17 cellular contexts compared by ENCODE assay signal in genomic region chr2:207987025-207987716, GRCh38. TPM values are rescaled to one million over a fixed set of nuclear protein-coding genes. Genes with fewer than 3 reads are reported as not detected.
DNase-seq lines count a peak whose midpoint lies in the region; ATAC-seq and TF ChIP-seq lines count a peak whose summit lies in the region.
"Had no signal": no experiment of that assay in that cellular context is flagged by ENCODE, and none has a peak within 500 bp of the region (broad histone marks: within the 10 kb centered on the region; RNA-seq: fewer than 3 reads in every experiment).

No MANE protein-coding gene starts in this region.

- no peak for TF ChIP-seq CTCF in left lung (IDR thresholded peaks at IDR 0.05)

- peak; percentile 68 for ATAC-seq in activated naive CD8-positive, alpha-beta T cell treated with anti-CD3 and anti-CD28 coated beads, Interleukin-2, amount 10 ng/mL, durations not matched to agents 7 days and 5 days (ENCODE audit: low read depth)
- peak; percentile 41 for ATAC-seq in HG03097 (IDR thresholded peaks at IDR 0.05; ENCODE audit: low FRiP score, unreplicated experiment)
- peak; percentile 63 for ATAC-seq in T-helper 17 cell
- no peak for ATAC-seq in HG03354 (IDR thresholded peaks at IDR 0.05; ENCODE audit: poor library complexity, severe bottlenecking, unreplicated experiment)
- no peak for ATAC-seq in left lung
- ATAC-seq in HG02610 (IDR thresholded peaks at IDR 0.05; ENCODE audit: unreplicated experiment) = no peak

- H3K4me3 ChIP-seq in left lung = no peak overlapping the region
- H3K4me3 ChIP-seq: GM23248, HAP-1 had no signal

- H3K9me3 ChIP-seq in T-helper 17 cell (ENCODE audit: control insufficient read depth, low read length, poor library complexity, severe bottlenecking) (no peaks in the 10 kb centered on the region), left lung (no peaks in the 10 kb centered on the region)
- H3K9me3 ChIP-seq: HAP-1 had no signal

- POLR2A ChIA-PET in activated naive CD8-positive, alpha-beta T cell treated with anti-CD3 and anti-CD28 coated beads, Interleukin-2, amount 10 ng/mL, durations not matched to agents 7 days and 5 days (lab: Charles Lee) = no interaction called here

- DNase-seq in activated naive CD8-positive, alpha-beta T cell treated with anti-CD3 and anti-CD28 coated beads, Interleukin-2, amount 10 ng/mL, durations not matched to agents 7 days and 5 days = no peak
- no peak for DNase-seq in activated naive CD8-positive, alpha-beta T cell treated with anti-CD3 and anti-CD28 coated beads for 36 hours
- DNase-seq in T-helper 17 cell (no peak), left lung (no peak)
- DNase-seq in effector CD4-positive, alpha-beta T cell = no peak
- DNase-seq: CD4-positive, alpha-beta memory T cell; DMS153; GF-D8; GM23248; NCI-H1436; NCI-H1930; NCI-H2171; NCI-H526 had no signal

- no peak overlapping the region for H3K4me3 Mint-ChIP-seq in activated naive CD8-positive, alpha-beta T cell treated with anti-CD3 and anti-CD28 coated beads, Interleukin-2, amount 10 ng/mL, durations not matched to agents 7 days and 5 days
- H3K4me3 Mint-ChIP-seq in activated naive CD8-positive, alpha-beta T cell treated with anti-CD3 and anti-CD28 coated beads for 36 hours = no peak overlapping the region
- no peak overlapping the region for H3K4me3 Mint-ChIP-seq in T-helper 17 cell
- H3K4me3 Mint-ChIP-seq: CD4-positive, alpha-beta memory T cell had no signal

- H3K36me3 Mint-ChIP-seq in activated naive CD8-positive, alpha-beta T cell treated with anti-CD3 and anti-CD28 coated beads, Interleukin-2, amount 10 ng/mL, durations not matched to agents 7 days and 5 days = no peaks in the 10 kb centered on the region
- H3K36me3 Mint-ChIP-seq in activated naive CD8-positive, alpha-beta T cell treated with anti-CD3 and anti-CD28 coated beads for 36 hours = no peaks in the 10 kb centered on the region
- H3K36me3 Mint-ChIP-seq in T-helper 17 cell (ENCODE audit: low read depth) = peaks cover 4% of the 10 kb centered on the region

- H3K36me3 ChIP-seq in left lung = no peaks in the 10 kb centered on the region
- H3K36me3 ChIP-seq: HAP-1 had no signal

- peaks cover 10% of the 10 kb centered on the region for H3K4me1 Mint-ChIP-seq in activated naive CD8-positive, alpha-beta T cell treated with anti-CD3 and anti-CD28 coated beads, Interleukin-2, amount 10 ng/mL, durations not matched to agents 7 days and 5 days
- H3K4me1 Mint-ChIP-seq in activated naive CD8-positive, alpha-beta T cell treated with anti-CD3 and anti-CD28 coated beads for 36 hours = peaks cover 10% of the 10 kb centered on the region
- H3K4me1 Mint-ChIP-seq in T-helper 17 cell = peaks cover 11% of the 10 kb centered on the region

- H3K27ac ChIP-seq in left lung = no peak overlapping the region
- H3K27ac ChIP-seq: GM23248 had no signal

- no peaks in the 10 kb centered on the region for H3K27me3 ChIP-seq in left lung

- intact Hi-C loops in left lung (cut with DNase I) = no loop called here

- H3K9me3 Mint-ChIP-seq in activated naive CD8-positive, alpha-beta T cell treated with anti-CD3 and anti-CD28 coated beads, Interleukin-2, amount 10 ng/mL, durations not matched to agents 7 days and 5 days = no peaks in the 10 kb centered on the region
- H3K9me3 Mint-ChIP-seq in activated naive CD8-positive, alpha-beta T cell treated with anti-CD3 and anti-CD28 coated beads for 36 hours = no peaks in the 10 kb centered on the region

- no peak overlapping the region for H3K27ac Mint-ChIP-seq in activated naive CD8-positive, alpha-beta T cell treated with anti-CD3 and anti-CD28 coated beads, Interleukin-2, amount 10 ng/mL, durations not matched to agents 7 days and 5 days
- no peak overlapping the region for H3K27ac Mint-ChIP-seq in activated naive CD8-positive, alpha-beta T cell treated with anti-CD3 and anti-CD28 coated beads for 36 hours
- no peak overlapping the region for H3K27ac Mint-ChIP-seq in T-helper 17 cell

- no peaks in the 10 kb centered on the region for H3K27me3 Mint-ChIP-seq in activated naive CD8-positive, alpha-beta T cell treated with anti-CD3 and anti-CD28 coated beads, Interleukin-2, amount 10 ng/mL, durations not matched to agents 7 days and 5 days
- H3K27me3 Mint-ChIP-seq in activated naive CD8-positive, alpha-beta T cell treated with anti-CD3 and anti-CD28 coated beads for 36 hours = no peaks in the 10 kb centered on the region
- H3K27me3 Mint-ChIP-seq in T-helper 17 cell = no peaks in the 10 kb centered on the region
- H3K27me3 Mint-ChIP-seq: CD4-positive, alpha-beta memory T cell had no signal

- peaks cover 0 to 12% of the 10 kb centered on the region in 2 donors for H3K4me1 ChIP-seq in left lung
- H3K4me1 ChIP-seq: HAP-1 had no signal

RNA-seq across cellular contexts. Expression of gene PLEKHM3, which starts 38.2 kb away (rescaled TPM):
- 1 to 10 TPM; 8.7 to 9.5 TPM for total RNA-seq in activated naive CD8-positive, alpha-beta T cell treated with anti-CD3 and anti-CD28 coated beads, Interleukin-2, amount 10 ng/mL, durations not matched to agents 7 days and 5 days
- 1 to 10 TPM; 4.5 to 4.8 TPM for total RNA-seq in activated naive CD8-positive, alpha-beta T cell treated with anti-CD3 and anti-CD28 coated beads for 36 hours
- total RNA-seq in T-helper 17 cell (10 to 100 TPM; 14.3 to 14.4 TPM), left lung (10 to 100 TPM; 15.1 to 16.0 TPM)

Comparison
In these comparisons a context has a peak if more than half of its experiments do, and no peak if none do; other contexts are left out.
1. ATAC-seq: peak in activated naive CD8-positive, alpha-beta T cell treated with anti-CD3 and anti-CD28 coated beads, Interleukin-2, amount 10 ng/mL, durations not matched to agents 7 days and 5 days (single experiment), HG03097 (single experiment) and T-helper 17 cell (single experiment); none in HG03354 (single experiment), left lung (single experiment) and HG02610 (single experiment).